ENCODE assay signal across 1 cellular context in the genomic region with DNA sequence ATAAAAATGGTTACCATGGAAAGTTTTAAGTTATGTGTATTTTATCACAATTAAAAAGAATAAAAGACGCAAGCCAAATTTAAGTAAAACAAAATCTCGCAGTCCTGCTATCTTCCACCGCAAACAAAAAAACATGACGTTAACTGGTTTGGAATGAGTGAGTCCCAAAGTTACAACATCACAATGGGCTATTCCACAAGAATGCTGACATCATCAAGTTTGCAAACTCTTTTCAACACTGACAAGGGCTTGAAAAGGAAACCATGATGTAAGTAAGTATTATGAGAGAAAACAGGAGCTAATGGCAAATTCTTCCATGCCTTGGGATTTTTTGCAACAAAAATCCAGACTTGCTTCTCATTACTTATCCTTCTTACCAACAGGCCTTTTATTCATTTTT.
A peak's percentile ranks its signal among the peaks of the same experiment; 100 is the strongest.
TF ChIP-seq lines count a peak whose summit lies in the region.

No MANE protein-coding gene starts in this region.

TF ChIP-seq in K562, 482 proteins besides CTCF, POLR2A, EP300 and RAD21 (continued from another document):
- TF ChIP-seq, protein P1, sequence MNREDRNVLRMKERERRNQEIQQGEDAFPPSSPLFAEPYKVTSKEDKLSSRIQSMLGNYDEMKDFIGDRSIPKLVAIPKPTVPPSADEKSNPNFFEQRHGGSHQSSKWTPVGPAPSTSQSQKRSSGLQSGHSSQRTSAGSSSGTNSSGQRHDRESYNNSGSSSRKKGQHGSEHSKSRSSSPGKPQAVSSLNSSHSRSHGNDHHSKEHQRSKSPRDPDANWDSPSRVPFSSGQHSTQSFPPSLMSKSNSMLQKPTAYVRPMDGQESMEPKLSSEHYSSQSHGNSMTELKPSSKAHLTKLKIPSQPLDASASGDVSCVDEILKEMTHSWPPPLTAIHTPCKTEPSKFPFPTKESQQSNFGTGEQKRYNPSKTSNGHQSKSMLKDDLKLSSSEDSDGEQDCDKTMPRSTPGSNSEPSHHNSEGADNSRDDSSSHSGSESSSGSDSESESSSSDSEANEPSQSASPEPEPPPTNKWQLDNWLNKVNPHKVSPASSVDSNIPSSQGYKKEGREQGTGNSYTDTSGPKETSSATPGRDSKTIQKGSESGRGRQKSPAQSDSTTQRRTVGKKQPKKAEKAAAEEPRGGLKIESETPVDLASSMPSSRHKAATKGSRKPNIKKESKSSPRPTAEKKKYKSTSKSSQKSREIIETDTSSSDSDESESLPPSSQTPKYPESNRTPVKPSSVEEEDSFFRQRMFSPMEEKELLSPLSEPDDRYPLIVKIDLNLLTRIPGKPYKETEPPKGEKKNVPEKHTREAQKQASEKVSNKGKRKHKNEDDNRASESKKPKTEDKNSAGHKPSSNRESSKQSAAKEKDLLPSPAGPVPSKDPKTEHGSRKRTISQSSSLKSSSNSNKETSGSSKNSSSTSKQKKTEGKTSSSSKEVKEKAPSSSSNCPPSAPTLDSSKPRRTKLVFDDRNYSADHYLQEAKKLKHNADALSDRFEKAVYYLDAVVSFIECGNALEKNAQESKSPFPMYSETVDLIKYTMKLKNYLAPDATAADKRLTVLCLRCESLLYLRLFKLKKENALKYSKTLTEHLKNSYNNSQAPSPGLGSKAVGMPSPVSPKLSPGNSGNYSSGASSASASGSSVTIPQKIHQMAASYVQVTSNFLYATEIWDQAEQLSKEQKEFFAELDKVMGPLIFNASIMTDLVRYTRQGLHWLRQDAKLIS (CRISPR knock-in tag; IDR thresholded peaks at IDR 0.05): no peak
- TF ChIP-seq MAFG (tag; conservative IDR thresholded peaks at IDR 0.05) (peak; percentile 77), TGIF2 (CRISPR knock-in tag; IDR thresholded peaks at IDR 0.05) (no peak), MCM3 (IDR thresholded peaks at IDR 0.05) (no peak), MAFK (IDR thresholded peaks at IDR 0.05; ENCODE audit: low read length) (peak; percentile 92), CBX1 (IDR thresholded peaks at IDR 0.05; ENCODE audit: low read depth) (no peak), STAG1 (CRISPR knock-in tag; IDR thresholded peaks at IDR 0.05; ENCODE audit: borderline replicate concordance) (no peak), NFXL1 (CRISPR knock-in tag; IDR thresholded peaks at IDR 0.05) (no peak), POLR3G (IDR thresholded peaks at IDR 0.05; ENCODE audit: extremely low read depth, insufficient read length, insufficient replicate concordance) (no peak), MAFF (IDR thresholded peaks at IDR 0.05; ENCODE audit: low read length) (peak; percentile 88), ZNF140 (CRISPR knock-in tag; IDR thresholded peaks at IDR 0.05) (no peak)
- TF ChIP-seq, protein P2, sequence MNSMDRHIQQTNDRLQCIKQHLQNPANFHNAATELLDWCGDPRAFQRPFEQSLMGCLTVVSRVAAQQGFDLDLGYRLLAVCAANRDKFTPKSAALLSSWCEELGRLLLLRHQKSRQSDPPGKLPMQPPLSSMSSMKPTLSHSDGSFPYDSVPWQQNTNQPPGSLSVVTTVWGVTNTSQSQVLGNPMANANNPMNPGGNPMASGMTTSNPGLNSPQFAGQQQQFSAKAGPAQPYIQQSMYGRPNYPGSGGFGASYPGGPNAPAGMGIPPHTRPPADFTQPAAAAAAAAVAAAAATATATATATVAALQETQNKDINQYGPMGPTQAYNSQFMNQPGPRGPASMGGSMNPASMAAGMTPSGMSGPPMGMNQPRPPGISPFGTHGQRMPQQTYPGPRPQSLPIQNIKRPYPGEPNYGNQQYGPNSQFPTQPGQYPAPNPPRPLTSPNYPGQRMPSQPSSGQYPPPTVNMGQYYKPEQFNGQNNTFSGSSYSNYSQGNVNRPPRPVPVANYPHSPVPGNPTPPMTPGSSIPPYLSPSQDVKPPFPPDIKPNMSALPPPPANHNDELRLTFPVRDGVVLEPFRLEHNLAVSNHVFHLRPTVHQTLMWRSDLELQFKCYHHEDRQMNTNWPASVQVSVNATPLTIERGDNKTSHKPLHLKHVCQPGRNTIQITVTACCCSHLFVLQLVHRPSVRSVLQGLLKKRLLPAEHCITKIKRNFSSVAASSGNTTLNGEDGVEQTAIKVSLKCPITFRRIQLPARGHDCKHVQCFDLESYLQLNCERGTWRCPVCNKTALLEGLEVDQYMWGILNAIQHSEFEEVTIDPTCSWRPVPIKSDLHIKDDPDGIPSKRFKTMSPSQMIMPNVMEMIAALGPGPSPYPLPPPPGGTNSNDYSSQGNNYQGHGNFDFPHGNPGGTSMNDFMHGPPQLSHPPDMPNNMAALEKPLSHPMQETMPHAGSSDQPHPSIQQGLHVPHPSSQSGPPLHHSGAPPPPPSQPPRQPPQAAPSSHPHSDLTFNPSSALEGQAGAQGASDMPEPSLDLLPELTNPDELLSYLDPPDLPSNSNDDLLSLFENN (IDR thresholded peaks at IDR 0.05; ENCODE audit: low read depth in 2 of 2, low read length in 2 of 2): no peak
